1 cellular context compared by ENCODE assay signal in the genomic region with DNA sequence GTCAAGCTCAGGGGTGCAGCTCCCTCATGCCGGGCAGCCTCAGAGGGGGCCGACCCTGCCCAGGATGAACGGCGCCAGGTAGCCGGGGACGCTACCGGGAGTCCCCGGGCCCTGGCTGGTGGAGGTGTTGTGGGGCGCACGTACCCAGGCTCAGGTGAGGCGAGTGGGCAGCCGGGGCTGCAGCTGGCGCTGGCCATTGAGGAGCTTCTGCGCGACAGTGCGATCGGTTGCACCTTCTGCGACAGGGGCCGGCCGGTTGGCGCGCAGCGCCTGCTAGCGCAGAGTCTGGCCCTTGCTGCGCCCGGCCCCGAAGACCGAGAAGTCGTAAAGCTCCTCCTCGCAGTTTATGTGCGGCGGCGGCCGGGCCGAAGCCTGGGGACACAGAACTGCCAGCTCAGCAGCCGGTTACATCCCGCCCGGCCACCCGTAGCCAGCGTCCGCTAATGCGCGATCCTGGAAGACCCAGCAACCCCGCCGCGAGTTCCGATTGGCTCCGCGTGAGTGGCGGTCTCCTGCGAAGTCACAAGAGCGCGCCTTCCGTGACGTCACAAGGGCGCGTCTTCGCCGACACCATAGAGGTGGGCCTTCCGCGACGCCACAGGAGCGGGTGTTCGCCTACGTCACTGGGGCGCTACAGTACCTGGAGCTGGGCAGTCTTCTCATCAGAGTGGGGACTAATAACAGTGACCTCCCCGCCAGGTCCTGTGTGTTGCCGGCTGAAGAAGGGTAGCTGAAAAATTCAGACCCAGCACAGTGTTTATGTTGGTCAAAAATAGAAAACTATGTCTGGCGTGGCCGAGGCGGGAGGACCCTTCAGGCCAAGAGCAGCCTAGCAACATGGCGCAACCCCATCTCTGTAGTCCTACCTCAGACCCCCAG.
TF ChIP-seq lines count a peak whose summit lies in the region.

No MANE protein-coding gene starts in this region.

TF ChIP-seq in GM12878, 131 proteins besides CTCF, POLR2A, EP300 and RAD21 (continued from another document):
- TF ChIP-seq CHD2 (IDR thresholded peaks at IDR 0.05; ENCODE audit: borderline replicate concordance, low read depth, low read length), result 0 out of 2 replicates have a peak, but pooled peaks have one; percentile 37
- peak; percentile 9 for TF ChIP-seq MEF2B (IDR thresholded peaks at IDR 0.05; ENCODE audit: partially characterized antibody, poor library complexity, severe bottlenecking)
- TF ChIP-seq TAF1 (IDR thresholded peaks at IDR 0.05; ENCODE audit: borderline replicate concordance, low read depth, low read length), result 0 out of 2 replicates have a peak, but pooled peaks have one; percentile 18
- TF ChIP-seq SRF (IDR thresholded peaks at IDR 0.05; ENCODE audit: low read depth in 2 of 2, low read length in 2 of 2), result peak; percentile 65 to 91
- TF ChIP-seq CREM (IDR thresholded peaks at IDR 0.05; ENCODE audit: low read depth), result peak; percentile 100
- peak; percentile 69 for TF ChIP-seq POLR2AphosphoS5 (IDR thresholded peaks at IDR 0.05; ENCODE audit: low read length)
- TF ChIP-seq CREB1 (IDR thresholded peaks at IDR 0.05; ENCODE audit: low read depth), result peak; percentile 99
- TF ChIP-seq SP1 (IDR thresholded peaks at IDR 0.05; ENCODE audit: low read depth, low read length), result peak; percentile 79
- TF ChIP-seq SMAD5 (IDR thresholded peaks at IDR 0.05; ENCODE audit: low read depth), result 0 out of 2 replicates have a peak, but pooled peaks have one; percentile 65
- 0 out of 2 replicates have a peak, but pooled peaks have one; percentile 24 for TF ChIP-seq MEF2A (IDR thresholded peaks at IDR 0.05; ENCODE audit: insufficient read depth, low read depth, low read length)
- TF ChIP-seq MXI1 (IDR thresholded peaks at IDR 0.05; ENCODE audit: low read depth, low read length), result peak; percentile 78
- 0 out of 2 replicates have a peak, but pooled peaks have one; percentile 10 for TF ChIP-seq NR2C1 (IDR thresholded peaks at IDR 0.05)
- TF ChIP-seq, protein P1, sequence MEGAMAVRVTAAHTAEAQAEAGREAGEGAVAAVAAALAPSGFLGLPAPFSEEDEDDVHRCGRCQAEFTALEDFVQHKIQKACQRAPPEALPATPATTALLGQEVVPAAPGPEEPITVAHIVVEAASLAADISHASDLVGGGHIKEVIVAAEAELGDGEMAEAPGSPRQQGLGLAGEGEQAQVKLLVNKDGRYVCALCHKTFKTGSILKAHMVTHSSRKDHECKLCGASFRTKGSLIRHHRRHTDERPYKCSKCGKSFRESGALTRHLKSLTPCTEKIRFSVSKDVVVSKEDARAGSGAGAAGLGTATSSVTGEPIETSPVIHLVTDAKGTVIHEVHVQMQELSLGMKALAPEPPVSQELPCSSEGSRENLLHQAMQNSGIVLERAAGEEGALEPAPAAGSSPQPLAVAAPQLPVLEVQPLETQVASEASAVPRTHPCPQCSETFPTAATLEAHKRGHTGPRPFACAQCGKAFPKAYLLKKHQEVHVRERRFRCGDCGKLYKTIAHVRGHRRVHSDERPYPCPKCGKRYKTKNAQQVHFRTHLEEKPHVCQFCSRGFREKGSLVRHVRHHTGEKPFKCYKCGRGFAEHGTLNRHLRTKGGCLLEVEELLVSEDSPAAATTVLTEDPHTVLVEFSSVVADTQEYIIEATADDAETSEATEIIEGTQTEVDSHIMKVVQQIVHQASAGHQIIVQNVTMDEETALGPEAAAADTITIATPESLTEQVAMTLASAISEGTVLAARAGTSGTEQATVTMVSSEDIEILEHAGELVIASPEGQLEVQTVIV (IDR thresholded peaks at IDR 0.05; ENCODE audit: borderline replicate concordance, partially characterized antibody), result peak; percentile 37
- TF ChIP-seq RUNX3 (IDR thresholded peaks at IDR 0.05; ENCODE audit: low read length), result peak; percentile 47
- TF ChIP-seq, protein P2, sequence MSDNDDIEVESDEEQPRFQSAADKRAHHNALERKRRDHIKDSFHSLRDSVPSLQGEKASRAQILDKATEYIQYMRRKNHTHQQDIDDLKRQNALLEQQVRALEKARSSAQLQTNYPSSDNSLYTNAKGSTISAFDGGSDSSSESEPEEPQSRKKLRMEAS (IDR thresholded peaks at IDR 0.05; ENCODE audit: low read depth, low read length), result 0 out of 2 replicates have a peak, but pooled peaks have one; percentile 25
